10 cellular contexts compared by ENCODE assay signal in genomic region chr16:13873835-13874438, GRCh38. TPM values are rescaled to one million over a fixed set of nuclear protein-coding genes. Genes with fewer than 3 reads are reported as not detected.
A peak's percentile ranks its signal among the peaks of the same experiment; 100 is the strongest.
DNase-seq lines count a peak whose midpoint lies in the region; ATAC-seq and TF ChIP-seq lines count a peak whose summit lies in the region.
"Had no signal": no experiment of that assay in that cellular context is flagged by ENCODE, and none has a peak within 500 bp of the region (broad histone marks: within the 10 kb centered on the region; RNA-seq: fewer than 3 reads in every experiment).

No MANE protein-coding gene starts in this region.

- H3K27me3 ChIP-seq in aorta (ENCODE audit: control insufficient read depth in 1 of 2, insufficient read depth in 2 of 2, low read length in 1 of 2), result no peaks in the 10 kb centered on the region
- H3K27me3 ChIP-seq: pancreas had no signal

- H3K4me1 ChIP-seq in aorta (ENCODE audit: control insufficient read depth in 1 of 2, insufficient read depth in 2 of 2, low read length in 2 of 2), result peaks cover 0 to 3% of the 10 kb centered on the region in 2 donors
- H3K4me1 ChIP-seq: pancreas had no signal

- H3K9me3 ChIP-seq in aorta (ENCODE audit: control insufficient read depth, low read length), result no peaks in the 10 kb centered on the region
- H3K9me3 ChIP-seq: pancreas had no signal

- DNase-seq in GM10248 (ENCODE audit: extremely low spot score) (no peak), NCI-H1092 treated with DMSO at 0.1 percent for 48 hours (lab: John Stamatoyannopoulos, UW) (peak; percentile 46), nephron progenitor cell (peak; percentile 48), GOT3 (lab: John Stamatoyannopoulos, UW) (no peak), aorta (no peak)
- no peak for DNase-seq in activated CD4-positive, alpha-beta memory T cell treated with anti-CD3 and anti-CD28 coated beads for 36 hours
- DNase-seq: pancreas had no signal

- WGBS in aorta, 2 donors, result 23 to 30% methylated on average over 5 of the region's 5 CpGs

- H3K4me3 Mint-ChIP-seq in brain (no peak overlapping the region), nephron progenitor cell (no peak overlapping the region)
- H3K4me3 Mint-ChIP-seq in activated CD4-positive, alpha-beta memory T cell treated with anti-CD3 and anti-CD28 coated beads for 36 hours, result no peak overlapping the region

- H3K9me3 Mint-ChIP-seq in brain, result peaks cover 0 to 7% (median 5%) of the 10 kb centered on the region in 5 experiments
- no peaks in the 10 kb centered on the region for H3K9me3 Mint-ChIP-seq in nephron progenitor cell
- no peaks in the 10 kb centered on the region for H3K9me3 Mint-ChIP-seq in activated CD4-positive, alpha-beta memory T cell treated with anti-CD3 and anti-CD28 coated beads for 36 hours

- H3K27ac ChIP-seq in aorta (ENCODE audit: low read depth in 1 of 2, low read length in 2 of 2), result no peak overlapping the region
- H3K27ac ChIP-seq: HL-60, pancreas had no signal

- H3K36me3 ChIP-seq in aorta (ENCODE audit: control insufficient read depth in 1 of 2, insufficient read depth in 2 of 2, low read length in 1 of 2), result no peaks in the 10 kb centered on the region
- H3K36me3 ChIP-seq: pancreas had no signal

- CTCF ChIA-PET in GM10248 (lab: Yijun Ruan, JAX), result interaction anchor here (1.0 to 1.5 kb wide), 5 partner anchors 8 to 976 kb away, joined by 3 to 5 read pairs (median 3); no protein-coding TSS in a partner anchor
- CTCF ChIA-PET in activated CD4-positive, alpha-beta memory T cell treated with anti-CD3 and anti-CD28 coated beads for 36 hours (lab: Charles Lee), result interaction anchor here (0.9 to 1.2 kb wide), 4 partner anchors 10 to 1779 kb away, joined by 3 to 4 read pairs (median 4); no protein-coding TSS in a partner anchor

- TF ChIP-seq CTCF in GM10248 (IDR thresholded peaks at IDR 0.05; ENCODE audit: control extremely low read depth, extremely low read depth, low read depth, missing control alignments) (peak; percentile 29), brain (conservative IDR thresholded peaks at IDR 0.05) (peak; percentile 74 to 78), nephron progenitor cell (IDR thresholded peaks at IDR 0.05) (peak; percentile 70)

- H3K27ac Mint-ChIP-seq in brain, result peak overlapping the region in 3 of 5 experiments; percentile 19 to 65 (median 52)
- no peak overlapping the region for H3K27ac Mint-ChIP-seq in nephron progenitor cell
- H3K27ac Mint-ChIP-seq in activated CD4-positive, alpha-beta memory T cell treated with anti-CD3 and anti-CD28 coated beads for 36 hours, result no peak overlapping the region

- peaks cover 12% of the 10 kb centered on the region for H3K4me1 Mint-ChIP-seq in brain
- H3K4me1 Mint-ChIP-seq in nephron progenitor cell, result no peaks in the 10 kb centered on the region
- no peaks in the 10 kb centered on the region for H3K4me1 Mint-ChIP-seq in activated CD4-positive, alpha-beta memory T cell treated with anti-CD3 and anti-CD28 coated beads for 36 hours (ENCODE audit: low read depth)

- intact Hi-C loops in activated CD4-positive, alpha-beta memory T cell treated with anti-CD3 and anti-CD28 coated beads for 36 hours (cut with micrococcal nuclease), result no loop called here
- intact Hi-C loops in aorta (cut with DNase I), result loop anchor here in 1 of 2 donors (5.0 kb wide), 1 partner anchor 107 kb away; no protein-coding TSS in a partner anchor

- ATAC-seq in GM18909 (IDR thresholded peaks at IDR 0.05; ENCODE audit: poor library complexity, unreplicated experiment) (no peak), aorta (ENCODE audit: low FRiP score) (no peak)

- no peaks in the 10 kb centered on the region for H3K36me3 Mint-ChIP-seq in brain
- no peaks in the 10 kb centered on the region for H3K36me3 Mint-ChIP-seq in nephron progenitor cell (ENCODE audit: low read depth)
- no peaks in the 10 kb centered on the region for H3K36me3 Mint-ChIP-seq in activated CD4-positive, alpha-beta memory T cell treated with anti-CD3 and anti-CD28 coated beads for 36 hours

- peaks cover 19% of the 10 kb centered on the region for H3K27me3 Mint-ChIP-seq in brain
- peaks cover 8% of the 10 kb centered on the region for H3K27me3 Mint-ChIP-seq in nephron progenitor cell (ENCODE audit: low read depth, poor library complexity)
- H3K27me3 Mint-ChIP-seq in activated CD4-positive, alpha-beta memory T cell treated with anti-CD3 and anti-CD28 coated beads for 36 hours, result peaks cover 12% of the 10 kb centered on the region

- no peak overlapping the region for H3K4me3 ChIP-seq in aorta (ENCODE audit: low read length in 2 of 2)
- H3K4me3 ChIP-seq: pancreas had no signal

- POLR2A ChIA-PET in GM10248 (lab: Yijun Ruan, JAX), result no interaction called here
- POLR2A ChIA-PET in activated CD4-positive, alpha-beta memory T cell treated with anti-CD3 and anti-CD28 coated beads for 36 hours (lab: Charles Lee), result no interaction called here

RNA-seq across cellular contexts. Expression of gene ERCC4, which starts 46.0 kb away (rescaled TPM):
- polyA plus RNA-seq in brain (ENCODE audit: insufficient read depth, low read depth, low replicate concordance) (5.0 TPM), aorta (1 to 10 TPM; 2.2 to 6.4 TPM)
- total RNA-seq in activated CD4-positive, alpha-beta memory T cell treated with anti-CD3 and anti-CD28 coated beads for 36 hours, result 10 to 100 TPM; 11.0 to 14.1 TPM
- 10 to 100 TPM in 1 of 2 donors, 1 to 10 TPM in 1; 9.1 to 14.0 TPM for total RNA-seq in aorta

Comparison
In these comparisons a context has a peak if more than half of its experiments do, and no peak if none do; other contexts are left out.
1. DNase-seq: peak in NCI-H1092 treated with DMSO at 0.1 percent for 48 hours (single experiment) and nephron progenitor cell (single experiment); none in GM10248 (single experiment), activated CD4-positive, alpha-beta memory T cell treated with anti-CD3 and anti-CD28 coated beads for 36 hours (single experiment), GOT3 (single experiment) and aorta (0 of 2).
2. H3K27ac Mint-ChIP-seq: peak in brain (3 of 5); none in nephron progenitor cell (single experiment) and activated CD4-positive, alpha-beta memory T cell treated with anti-CD3 and anti-CD28 coated beads for 36 hours (single experiment).
3. Peak in every context shown above with its lines, with median percentiles within 50 percentile points of each other: CTCF ChIP-seq.